Comparison of ENCODE assay signal across 8 cellular contexts in genomic region chr19:18349524-18350128, GRCh38. TPM values are rescaled to one million over a fixed set of nuclear protein-coding genes. Genes with fewer than 3 reads are reported as not detected.
A peak's percentile ranks its signal among the peaks of the same experiment; 100 is the strongest.
DNase-seq lines count a peak whose midpoint lies in the region; TF ChIP-seq lines count a peak whose summit lies in the region.

No MANE protein-coding gene starts in this region.

- H4K5ac ChIP-seq in mesendoderm (ENCODE audit: low read length): no peak overlapping the region

- H3K4me2 ChIP-seq in OCI-LY3 (ENCODE audit: low read length) (no peak overlapping the region), mesendoderm (ENCODE audit: low read length) (no peak overlapping the region)

- no peak overlapping the region for H3K23ac ChIP-seq in mesendoderm (ENCODE audit: low read length)

- no peak overlapping the region for H4K8ac ChIP-seq in mesendoderm (ENCODE audit: low read depth, low read length)

- H2AFZ ChIP-seq in OCI-LY3 (ENCODE audit: low read depth, low read length): no peak overlapping the region

- H3K4ac ChIP-seq in mesendoderm (ENCODE audit: low read depth, low read length): no peak overlapping the region

- no peak overlapping the region for H2BK15ac ChIP-seq in mesendoderm (replicated peaks; ENCODE audit: low read depth)

- H3K27ac ChIP-seq in OCI-LY3 (ENCODE audit: low read length): no peak overlapping the region
- no peak overlapping the region for H3K27ac ChIP-seq in colonic mucosa
- no peak overlapping the region for H3K27ac ChIP-seq in mesendoderm (ENCODE audit: low read depth, low read length)

- WGBS in mesendoderm (ENCODE audit: extremely low coverage, insufficient coverage, low lambda C conversion rate): no CpG with 5 or more reads among the region's 12 CpGs

- no peaks in the 10 kb centered on the region for H3K79me1 ChIP-seq in mesendoderm (ENCODE audit: low read length)

- H3K4me1 ChIP-seq in OCI-LY3 (ENCODE audit: low read length): peaks cover 3% of the 10 kb centered on the region; the same call in 1 of the 2 replicates
- H3K4me1 ChIP-seq in colonic mucosa: no peaks in the 10 kb centered on the region
- H3K4me1 ChIP-seq in mesendoderm (ENCODE audit: control insufficient read depth, low read depth, low read length): peaks cover 4% of the 10 kb centered on the region

- no peak overlapping the region for H2BK120ac ChIP-seq in mesendoderm (ENCODE audit: low read depth, low read length)

- H3K9ac ChIP-seq in OCI-LY3 (ENCODE audit: low read length) (no peak overlapping the region), colonic mucosa (ENCODE audit: low read depth in 2 of 2, low read length in 2 of 2) (no peak overlapping the region), mesendoderm (ENCODE audit: low read length) (no peak overlapping the region)

- H2BK5ac ChIP-seq in mesendoderm (ENCODE audit: low read length): no peak overlapping the region

- H3K79me2 ChIP-seq in OCI-LY3 (ENCODE audit: low read length) (no peaks in the 10 kb centered on the region), mesendoderm (ENCODE audit: control insufficient read depth, insufficient read depth, low read length) (no peaks in the 10 kb centered on the region)

- DNase-seq in AG08396 (ENCODE audit: low spot score): peak; percentile 78
- DNase-seq in GM12864 (ENCODE audit: low read depth): no peak
- peak; percentile 78 for DNase-seq in colonic mucosa
- DNase-seq in mesendoderm: peak; percentile 51
- no peak for DNase-seq in NK-92 (lab: John Stamatoyannopoulos, UW; ENCODE audit: unreplicated experiment)
- DNase-seq in T-helper 1 cell: no peak
- DNase-seq in globus pallidus (ENCODE audit: low spot score): no peak

- H3K9me3 ChIP-seq in OCI-LY3 (ENCODE audit: insufficient read depth, low read length) (no peaks in the 10 kb centered on the region), colonic mucosa (no peaks in the 10 kb centered on the region)

- H3K27me3 ChIP-seq in OCI-LY3 (ENCODE audit: low read depth, low read length) (no peaks in the 10 kb centered on the region), colonic mucosa (no peaks in the 10 kb centered on the region), mesendoderm (ENCODE audit: insufficient read depth, low read length, poor library complexity) (no peaks in the 10 kb centered on the region)

- peak; percentile 66 for TF ChIP-seq CTCF in GM12864 (IDR thresholded peaks at IDR 0.05; ENCODE audit: low read depth, low read length, missing control alignments)
- peak; percentile 96 for TF ChIP-seq CTCF in OCI-LY3 (IDR thresholded peaks at IDR 0.05; ENCODE audit: low read depth, low read length)
- peak; percentile 70 for TF ChIP-seq CTCF in colonic mucosa (IDR thresholded peaks at IDR 0.05)

- H3K4me3 ChIP-seq in GM12864 (ENCODE audit: low read depth, low read length): no peak overlapping the region
- H3K4me3 ChIP-seq in OCI-LY3 (ENCODE audit: low read length): no peak overlapping the region
- H3K4me3 ChIP-seq in colonic mucosa: no peak overlapping the region
- no peak overlapping the region for H3K4me3 ChIP-seq in mesendoderm (ENCODE audit: low read length)

- H3K18ac ChIP-seq in mesendoderm (ENCODE audit: low read length): no peak overlapping the region

- peaks cover 3% of the 10 kb centered on the region for H3K36me3 ChIP-seq in OCI-LY3 (replicated peaks; ENCODE audit: low read depth, low read length)
- peaks cover 5% of the 10 kb centered on the region for H3K36me3 ChIP-seq in colonic mucosa
- peaks cover 1% of the 10 kb centered on the region for H3K36me3 ChIP-seq in mesendoderm (ENCODE audit: control insufficient read depth, insufficient read depth, low read length)

- intact Hi-C loops in colonic mucosa (cut with DNase I): loop anchor here (2.0 kb wide), 1 partner anchor 59 kb away; no protein-coding TSS in a partner anchor

- no peak overlapping the region for H2AK5ac ChIP-seq in mesendoderm (ENCODE audit: low read length)

- H3K56ac ChIP-seq in mesendoderm (ENCODE audit: low read length): no peak overlapping the region

- no peaks in the 10 kb centered on the region for H4K20me1 ChIP-seq in OCI-LY3 (ENCODE audit: insufficient read depth, low read length)

RNA-seq across cellular contexts. Expression of gene PGPEP1, which starts 9.2 kb away (rescaled TPM):
- total RNA-seq in colonic mucosa: 10 to 100 TPM; 62.6 to 99.0 TPM
- polyA plus RNA-seq in mesendoderm (2013, experiment 1 of 2): 20.5 TPM
- polyA plus RNA-seq in mesendoderm (2013, experiment 2 of 2): 23.0 TPM

RNA-seq across cellular contexts. Expression of gene LSM4, which starts 26.8 kb away (rescaled TPM):
- 100 to 1,000 TPM; 128 to 308 TPM for total RNA-seq in colonic mucosa
- polyA plus RNA-seq in mesendoderm (2013, experiment 1 of 2): 236 TPM
- 226 TPM for polyA plus RNA-seq in mesendoderm (2013, experiment 2 of 2)

RNA-seq across cellular contexts. Expression of gene GDF15, which starts 36.3 kb away (rescaled TPM):
- 100 to 1,000 TPM; 120 to 159 TPM for total RNA-seq in colonic mucosa
- 2.1 TPM for polyA plus RNA-seq in mesendoderm (2013, experiment 1 of 2)
- 1.8 TPM for polyA plus RNA-seq in mesendoderm (2013, experiment 2 of 2)

RNA-seq across cellular contexts. Expression of gene LRRC25, which starts 47.8 kb away (rescaled TPM):
- 1 to 10 TPM; 1.4 to 3.9 TPM for total RNA-seq in colonic mucosa
- not detected for polyA plus RNA-seq in mesendoderm (2013, experiment 1 of 2)
- 0.03 TPM for polyA plus RNA-seq in mesendoderm (2013, experiment 2 of 2)

Comparison
In these comparisons a context has a peak if more than half of its experiments do, and no peak if none do; other contexts are left out.
1. DNase-seq: peak in AG08396 (single experiment), colonic mucosa (single experiment) and mesendoderm (single experiment); none in GM12864 (single experiment), NK-92 (single experiment), T-helper 1 cell (0 of 5) and globus pallidus (single experiment).
2. Peak in every context shown above with its lines, with median percentiles within 50 percentile points of each other: CTCF ChIP-seq.